ENCODE assay signal across 14 cellular contexts in the genomic region with DNA sequence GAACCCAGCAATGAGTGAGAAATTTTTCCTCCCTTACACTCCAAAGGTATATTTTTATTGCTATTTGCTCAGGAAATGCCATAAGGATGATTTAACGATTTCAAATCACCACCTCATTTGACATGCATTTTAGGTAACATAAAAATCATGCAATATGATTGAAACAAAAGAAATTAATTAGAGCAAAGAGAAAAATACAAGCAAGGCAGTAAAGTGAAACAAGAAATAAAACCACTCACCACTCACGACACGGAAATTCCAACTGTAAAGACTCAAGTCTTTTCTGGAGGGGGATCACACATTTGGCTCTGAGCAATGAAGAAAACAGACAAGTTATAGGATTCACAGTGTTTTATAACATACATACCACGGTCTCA.
DNase-seq lines count a peak whose midpoint lies in the region; TF ChIP-seq lines count a peak whose summit lies in the region.
"Had no signal": no experiment of that assay in that cellular context is flagged by ENCODE, and none has a peak within 500 bp of the region (broad histone marks: within the 10 kb centered on the region; RNA-seq: fewer than 3 reads in every experiment).

No MANE protein-coding gene starts in this region.

- no peak overlapping the region for H3K4me3 Mint-ChIP-seq in activated CD4-positive, alpha-beta T cell treated with anti-CD3 and anti-CD28 coated beads, Interleukin-2, amount 10 ng/mL, durations not matched to agents 24 days and 14 days
- H3K4me3 Mint-ChIP-seq: activated CD4-positive, alpha-beta T cell treated with anti-CD3 and anti-CD28 coated beads for 36 hours; brain; naive thymus-derived CD8-positive, alpha-beta T cell had no signal

- no peaks in the 10 kb centered on the region for H3K27me3 ChIP-seq in suprapubic skin
- H3K27me3 ChIP-seq: sigmoid colon, testis had no signal

- H3K36me3 ChIP-seq in HEK293 (ENCODE audit: control insufficient read depth in 2 of 2, insufficient read depth in 1 of 2, low read length in 2 of 2), result no peaks in the 10 kb centered on the region
- no peaks in the 10 kb centered on the region for H3K36me3 ChIP-seq in suprapubic skin
- H3K36me3 ChIP-seq: sigmoid colon had no signal

- H3K9me3 Mint-ChIP-seq in activated CD4-positive, alpha-beta T cell treated with anti-CD3 and anti-CD28 coated beads, Interleukin-2, amount 10 ng/mL, durations not matched to agents 24 days and 14 days, result no peaks in the 10 kb centered on the region
- H3K9me3 Mint-ChIP-seq: naive thymus-derived CD8-positive, alpha-beta T cell had no signal

- DNase-seq in SW480 (ENCODE audit: low spot score) (peak; percentile 23), glomerular visceral epithelial cell (ENCODE audit: extremely low spot score) (peak; percentile 51), suprapubic skin (ENCODE audit: low spot score in 2 of 2) (no peak), NCI-H748 treated with DMSO at 0.1 percent for 48 hours (lab: John Stamatoyannopoulos, UW) (no peak), NOMO-1 (lab: John Stamatoyannopoulos, UW; ENCODE audit: unreplicated experiment in 2 of 2) (no peak)
- DNase-seq in activated CD4-positive, alpha-beta T cell treated with anti-CD3 and anti-CD28 coated beads, Interleukin-2, amount 10 ng/mL, durations not matched to agents 24 days and 14 days, result no peak
- DNase-seq: activated CD4-positive, alpha-beta T cell treated with anti-CD3 and anti-CD28 coated beads for 36 hours; erythroblast; naive thymus-derived CD8-positive, alpha-beta T cell; NCI-H774; sigmoid colon; testis had no signal

- CTCF ChIA-PET in HEK293 (lab: Yijun Ruan, JAX), result interaction anchor here (0.6 to 4.0 kb wide), 2 partner anchors 11 to 96 kb away, joined by 3 to 34 read pairs; no protein-coding TSS in a partner anchor

- H3K4me1 ChIP-seq in HEK293 (ENCODE audit: control insufficient read depth, insufficient read depth, low read length) (peaks cover 31% of the 10 kb centered on the region), suprapubic skin (peaks cover 40% of the 10 kb centered on the region)

- H3K27ac ChIP-seq in HEK293 (ENCODE audit: extremely low read depth, low read depth, low read length) (no peak overlapping the region), suprapubic skin (peak overlapping the region; percentile 61)
- H3K27ac ChIP-seq: testis had no signal

- no peak for TF ChIP-seq POLR2A in suprapubic skin (IDR thresholded peaks at IDR 0.05)

- WGBS in suprapubic skin, result 67% methylated on average over 4 of the region's 4 CpGs

- no peaks in the 10 kb centered on the region for H3K4me1 Mint-ChIP-seq in activated CD4-positive, alpha-beta T cell treated with anti-CD3 and anti-CD28 coated beads, Interleukin-2, amount 10 ng/mL, durations not matched to agents 24 days and 14 days

- H3K9me3 ChIP-seq in HEK293 (ENCODE audit: control insufficient read depth, insufficient read depth, low read depth, low read length), result no peaks in the 10 kb centered on the region
- no peaks in the 10 kb centered on the region for H3K9me3 ChIP-seq in suprapubic skin
- H3K9me3 ChIP-seq: sigmoid colon, testis had no signal

- intact Hi-C loops in activated CD4-positive, alpha-beta T cell treated with anti-CD3 and anti-CD28 coated beads, Interleukin-2, amount 10 ng/mL, durations not matched to agents 24 days and 14 days (cut with micrococcal nuclease), result no loop called here

- peaks cover 24% of the 10 kb centered on the region for H3K27me3 Mint-ChIP-seq in activated CD4-positive, alpha-beta T cell treated with anti-CD3 and anti-CD28 coated beads, Interleukin-2, amount 10 ng/mL, durations not matched to agents 24 days and 14 days

- POLR2A ChIA-PET in HEK293 (lab: Yijun Ruan, JAX), result no interaction called here

- no peaks in the 10 kb centered on the region for H3K36me3 Mint-ChIP-seq in activated CD4-positive, alpha-beta T cell treated with anti-CD3 and anti-CD28 coated beads, Interleukin-2, amount 10 ng/mL, durations not matched to agents 24 days and 14 days (ENCODE audit: low read depth)
- H3K36me3 Mint-ChIP-seq: brain; naive thymus-derived CD8-positive, alpha-beta T cell had no signal

- TF ChIP-seq CTCF in HEK293 (tag by site-specific recombination; IDR thresholded peaks at IDR 0.05) (no peak), suprapubic skin (IDR thresholded peaks at IDR 0.05) (no peak)

- TF ChIP-seq EP300 in suprapubic skin (IDR thresholded peaks at IDR 0.05), result no peak

- H3K4me3 ChIP-seq in HEK293 (ENCODE audit: low read depth, low read length) (no peak overlapping the region), suprapubic skin (no peak overlapping the region)
- H3K4me3 ChIP-seq: sigmoid colon, testis had no signal

- H3K27ac Mint-ChIP-seq in activated CD4-positive, alpha-beta T cell treated with anti-CD3 and anti-CD28 coated beads, Interleukin-2, amount 10 ng/mL, durations not matched to agents 24 days and 14 days, result no peak overlapping the region
- H3K27ac Mint-ChIP-seq: activated CD4-positive, alpha-beta T cell treated with anti-CD3 and anti-CD28 coated beads for 36 hours; brain; naive thymus-derived CD8-positive, alpha-beta T cell had no signal

TF ChIP-seq in HEK293, 187 proteins besides CTCF, POLR2A, EP300 and RAD21:
- peak; percentile 41; the same call in 1 of the 2 replicates for TF ChIP-seq WT1 (tag by site-specific recombination; IDR thresholded peaks at IDR 0.05)
- TF ChIP-seq, protein P1, sequence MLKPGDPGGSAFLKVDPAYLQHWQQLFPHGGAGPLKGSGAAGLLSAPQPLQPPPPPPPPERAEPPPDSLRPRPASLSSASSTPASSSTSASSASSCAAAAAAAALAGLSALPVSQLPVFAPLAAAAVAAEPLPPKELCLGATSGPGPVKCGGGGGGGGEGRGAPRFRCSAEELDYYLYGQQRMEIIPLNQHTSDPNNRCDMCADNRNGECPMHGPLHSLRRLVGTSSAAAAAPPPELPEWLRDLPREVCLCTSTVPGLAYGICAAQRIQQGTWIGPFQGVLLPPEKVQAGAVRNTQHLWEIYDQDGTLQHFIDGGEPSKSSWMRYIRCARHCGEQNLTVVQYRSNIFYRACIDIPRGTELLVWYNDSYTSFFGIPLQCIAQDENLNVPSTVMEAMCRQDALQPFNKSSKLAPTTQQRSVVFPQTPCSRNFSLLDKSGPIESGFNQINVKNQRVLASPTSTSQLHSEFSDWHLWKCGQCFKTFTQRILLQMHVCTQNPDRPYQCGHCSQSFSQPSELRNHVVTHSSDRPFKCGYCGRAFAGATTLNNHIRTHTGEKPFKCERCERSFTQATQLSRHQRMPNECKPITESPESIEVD (tag by site-specific recombination; IDR thresholded peaks at IDR 0.05), result peak; percentile 60; the same call in 1 of the 2 replicates
- no peak for TF ChIP-seq ZNF292 (tag by site-specific recombination; IDR thresholded peaks at IDR 0.05; ENCODE audit: borderline replicate concordance, low read depth)
- TF ChIP-seq, protein P2, sequence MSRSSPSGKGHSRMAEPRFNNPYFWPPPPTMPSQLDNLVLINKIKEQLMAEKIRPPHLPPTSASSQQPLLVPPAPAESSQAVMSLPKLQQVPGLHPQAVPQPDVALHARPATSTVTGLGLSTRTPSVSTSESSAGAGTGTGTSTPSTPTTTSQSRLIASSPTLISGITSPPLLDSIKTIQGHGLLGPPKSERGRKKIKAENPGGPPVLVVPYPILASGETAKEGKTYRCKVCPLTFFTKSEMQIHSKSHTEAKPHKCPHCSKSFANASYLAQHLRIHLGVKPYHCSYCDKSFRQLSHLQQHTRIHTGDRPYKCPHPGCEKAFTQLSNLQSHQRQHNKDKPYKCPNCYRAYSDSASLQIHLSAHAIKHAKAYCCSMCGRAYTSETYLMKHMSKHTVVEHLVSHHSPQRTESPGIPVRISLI (tag by site-specific recombination; IDR thresholded peaks at IDR 0.05), result peak; percentile 12; the same call in 1 of the 2 replicates
- TF ChIP-seq ZNF23 (tag by site-specific recombination; IDR thresholded peaks at IDR 0.05; ENCODE audit: borderline replicate concordance), result no peak
- TF ChIP-seq IKZF3 (tag by site-specific recombination; IDR thresholded peaks at IDR 0.05), result 0 out of 2 replicates have a peak, but pooled peaks have one; percentile 43
- TF ChIP-seq ZNF366 (tag by site-specific recombination; conservative IDR thresholded peaks at IDR 0.05), result 0 out of 2 replicates have a peak, but pooled peaks have one; percentile 21

Comparison
In these comparisons a context has a peak if more than half of its experiments do, and no peak if none do; other contexts are left out.
1. DNase-seq: peak in SW480 (single experiment) and glomerular visceral epithelial cell (single experiment); none in suprapubic skin (0 of 2), NCI-H748 treated with DMSO at 0.1 percent for 48 hours (single experiment), NOMO-1 (0 of 2) and activated CD4-positive, alpha-beta T cell treated with anti-CD3 and anti-CD28 coated beads, Interleukin-2, amount 10 ng/mL, durations not matched to agents 24 days and 14 days (single experiment).